3 cellular contexts compared by ENCODE assay signal in the genomic region with DNA sequence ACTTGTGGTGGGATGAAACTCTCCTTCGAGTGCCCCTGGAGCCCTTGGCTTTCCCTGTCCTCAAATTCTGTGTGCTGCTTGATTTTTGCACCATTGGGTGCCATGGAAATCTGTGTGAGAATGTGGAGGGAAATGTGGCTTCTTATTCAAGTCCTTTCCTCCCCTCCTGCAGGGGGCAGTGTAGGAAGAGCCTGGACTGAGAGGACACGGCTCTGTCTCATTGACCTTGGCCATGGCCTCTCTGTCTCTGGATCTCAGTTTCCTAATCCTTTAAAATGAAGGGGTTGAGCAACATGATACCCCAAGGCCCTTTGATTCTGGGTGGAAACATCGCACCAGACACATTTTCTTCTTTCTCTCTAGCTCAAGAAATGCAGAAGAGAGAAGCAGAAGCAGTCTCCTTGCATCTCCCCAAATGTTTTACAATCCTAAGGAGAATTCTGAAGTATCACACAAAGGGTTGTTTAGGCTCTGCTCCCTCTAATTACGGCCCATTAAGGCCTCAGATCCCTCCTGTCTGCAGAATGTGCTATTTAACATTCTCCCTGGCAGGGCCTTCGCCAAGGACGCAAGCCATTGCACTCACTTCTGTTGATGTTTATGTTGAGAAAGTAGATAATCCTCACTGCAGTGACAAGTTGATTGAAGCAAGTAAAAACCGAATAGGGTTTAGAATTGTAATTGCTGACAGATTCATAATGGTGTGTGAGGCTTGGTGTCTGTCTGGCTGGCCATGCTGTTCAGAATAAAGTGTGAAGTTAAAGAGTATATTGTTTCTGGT.
TF ChIP-seq lines count a peak whose summit lies in the region.

No MANE protein-coding gene starts in this region.

TF ChIP-seq in SK-N-SH, 30 proteins besides CTCF, POLR2A, EP300 and RAD21:
- TF ChIP-seq FOXJ3 (CRISPR knock-in tag; IDR thresholded peaks at IDR 0.05) (no peak), TEAD4 (IDR thresholded peaks at IDR 0.05; ENCODE audit: borderline replicate concordance, insufficient read depth) (no peak), MXI1 (IDR thresholded peaks at IDR 0.05; ENCODE audit: low read depth, low read length) (no peak), ELF1 (IDR thresholded peaks at IDR 0.05) (no peak), GATA2 (CRISPR knock-in tag; IDR thresholded peaks at IDR 0.05) (no peak)

TF ChIP-seq in SK-N-SH treated with all-trans-retinoic acid at 6 μM for 48 hours, 23 proteins besides CTCF, POLR2A, EP300 and RAD21:
- TF ChIP-seq, protein P1, sequence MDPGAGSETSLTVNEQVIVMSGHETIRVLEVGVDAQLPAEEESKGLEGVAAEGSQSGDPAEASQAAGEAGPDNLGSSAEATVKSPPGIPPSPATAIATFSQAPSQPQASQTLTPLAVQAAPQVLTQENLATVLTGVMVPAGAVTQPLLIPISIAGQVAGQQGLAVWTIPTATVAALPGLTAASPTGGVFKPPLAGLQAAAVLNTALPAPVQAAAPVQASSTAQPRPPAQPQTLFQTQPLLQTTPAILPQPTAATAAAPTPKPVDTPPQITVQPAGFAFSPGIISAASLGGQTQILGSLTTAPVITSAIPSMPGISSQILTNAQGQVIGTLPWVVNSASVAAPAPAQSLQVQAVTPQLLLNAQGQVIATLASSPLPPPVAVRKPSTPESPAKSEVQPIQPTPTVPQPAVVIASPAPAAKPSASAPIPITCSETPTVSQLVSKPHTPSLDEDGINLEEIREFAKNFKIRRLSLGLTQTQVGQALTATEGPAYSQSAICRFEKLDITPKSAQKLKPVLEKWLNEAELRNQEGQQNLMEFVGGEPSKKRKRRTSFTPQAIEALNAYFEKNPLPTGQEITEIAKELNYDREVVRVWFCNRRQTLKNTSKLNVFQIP (CRISPR knock-in tag; IDR thresholded peaks at IDR 0.05; ENCODE audit: borderline replicate concordance, low read depth): no peak
- TF ChIP-seq ZC3H10 (CRISPR knock-in tag; IDR thresholded peaks at IDR 0.05) (no peak), PATZ1 (CRISPR knock-in tag; IDR thresholded peaks at IDR 0.05; ENCODE audit: borderline replicate concordance) (no peak), ESRRG (CRISPR knock-in tag; IDR thresholded peaks at IDR 0.05) (no peak), ZFP30 (CRISPR knock-in tag; IDR thresholded peaks at IDR 0.05) (no peak), ZNF70 (CRISPR knock-in tag; IDR thresholded peaks at IDR 0.05) (no peak), TCF4 (CRISPR knock-in tag; IDR thresholded peaks at IDR 0.05; ENCODE audit: borderline replicate concordance) (no peak), ISL1 (CRISPR knock-in tag; IDR thresholded peaks at IDR 0.05) (no peak), CREB5 (CRISPR knock-in tag; IDR thresholded peaks at IDR 0.05; ENCODE audit: low read depth) (no peak)
- TF ChIP-seq, protein P2, sequence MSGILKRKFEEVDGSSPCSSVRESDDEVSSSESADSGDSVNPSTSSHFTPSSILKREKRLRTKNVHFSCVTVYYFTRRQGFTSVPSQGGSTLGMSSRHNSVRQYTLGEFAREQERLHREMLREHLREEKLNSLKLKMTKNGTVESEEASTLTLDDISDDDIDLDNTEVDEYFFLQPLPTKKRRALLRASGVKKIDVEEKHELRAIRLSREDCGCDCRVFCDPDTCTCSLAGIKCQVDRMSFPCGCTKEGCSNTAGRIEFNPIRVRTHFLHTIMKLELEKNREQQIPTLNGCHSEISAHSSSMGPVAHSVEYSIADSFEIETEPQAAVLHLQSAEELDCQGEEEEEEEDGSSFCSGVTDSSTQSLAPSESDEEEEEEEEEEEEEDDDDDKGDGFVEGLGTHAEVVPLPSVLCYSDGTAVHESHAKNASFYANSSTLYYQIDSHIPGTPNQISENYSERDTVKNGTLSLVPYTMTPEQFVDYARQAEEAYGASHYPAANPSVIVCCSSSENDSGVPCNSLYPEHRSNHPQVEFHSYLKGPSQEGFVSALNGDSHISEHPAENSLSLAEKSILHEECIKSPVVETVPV (CRISPR knock-in tag; IDR thresholded peaks at IDR 0.05): no peak

TF ChIP-seq in H1, 55 proteins besides CTCF, POLR2A, EP300 and RAD21:
- TF ChIP-seq SP2 (IDR thresholded peaks at IDR 0.05; ENCODE audit: low read length) (peak; percentile 55), TBP (IDR thresholded peaks at IDR 0.05; ENCODE audit: low read depth, low read length) (no peak)
